8 cellular contexts compared by ENCODE assay signal in genomic region chr1:41739061-41739955, GRCh38.
DNase-seq lines count a peak whose midpoint lies in the region; ATAC-seq and TF ChIP-seq lines count a peak whose summit lies in the region.

No MANE protein-coding gene starts in this region.

- no peaks in the 10 kb centered on the region for H3K9me3 ChIP-seq in CD4-positive, CD25-positive, alpha-beta regulatory T cell (ENCODE audit: control insufficient read depth in 2 of 2, low read length in 2 of 2)
- no peaks in the 10 kb centered on the region for H3K9me3 ChIP-seq in aorta (ENCODE audit: control insufficient read depth, low read length)

- TF ChIP-seq CTCF in progenitor cell of endocrine pancreas (IDR thresholded peaks at IDR 0.05; ENCODE audit: unreplicated experiment), result no peak

- WGBS in aorta, 2 donors, result 31 to 40% methylated on average over 21 of the region's 21 CpGs

- H3K27ac ChIP-seq in CD4-positive, CD25-positive, alpha-beta regulatory T cell (ENCODE audit: insufficient read depth, low read length, poor library complexity, severe bottlenecking), result no peak overlapping the region
- no peak overlapping the region for H3K27ac ChIP-seq in aorta (ENCODE audit: low read depth in 1 of 2, low read length in 2 of 2)

- intact Hi-C loops in aorta (cut with DNase I), result no loop called here

- no peaks in the 10 kb centered on the region for H3K36me3 ChIP-seq in CD4-positive, CD25-positive, alpha-beta regulatory T cell (ENCODE audit: control insufficient read depth, insufficient read depth, low read length)
- no peaks in the 10 kb centered on the region for H3K36me3 ChIP-seq in aorta (ENCODE audit: control insufficient read depth in 1 of 2, insufficient read depth in 2 of 2, low read length in 1 of 2)

- ATAC-seq in CD4-positive, CD25-positive, alpha-beta regulatory T cell (ENCODE audit: low read depth in 2 of 2), result peak; percentile 69 to 70
- peak; percentile 69 for ATAC-seq in GM21576 (IDR thresholded peaks at IDR 0.05; ENCODE audit: unreplicated experiment)
- peak; percentile 71 to 76 for ATAC-seq in activated T-cell treated with anti-CD3 and anti-CD28 coated beads, Interleukin-2, amount 50 U/mL, for 4 hours
- ATAC-seq in aorta (ENCODE audit: low FRiP score), result peak; percentile 87

- no peaks in the 10 kb centered on the region for H3K27me3 ChIP-seq in CD4-positive, CD25-positive, alpha-beta regulatory T cell (ENCODE audit: control insufficient read depth, insufficient read depth, low read length)
- no peaks in the 10 kb centered on the region for H3K27me3 ChIP-seq in aorta (ENCODE audit: control insufficient read depth in 1 of 2, insufficient read depth in 2 of 2, low read length in 1 of 2)

- H3K4me1 Mint-ChIP-seq in CD4-positive, CD25-positive, alpha-beta regulatory T cell, result peaks cover 0 to 59% (median 31%) of the 10 kb centered on the region in 4 donors
- peaks cover 84% of the 10 kb centered on the region for H3K4me1 Mint-ChIP-seq in activated T-cell treated with anti-CD3 and anti-CD28 coated beads, Interleukin-2, amount 50 U/mL, for 4 hours (ENCODE audit: low read depth)
- H3K4me1 Mint-ChIP-seq in progenitor cell of endocrine pancreas (ENCODE audit: low read depth), result no peaks in the 10 kb centered on the region

- H3K9me3 Mint-ChIP-seq in CD4-positive, CD25-positive, alpha-beta regulatory T cell, result no peaks in the 10 kb centered on the region
- no peaks in the 10 kb centered on the region for H3K9me3 Mint-ChIP-seq in activated T-cell treated with anti-CD3 and anti-CD28 coated beads, Interleukin-2, amount 50 U/mL, for 4 hours
- H3K9me3 Mint-ChIP-seq in progenitor cell of endocrine pancreas (ENCODE audit: low read depth), result no peaks in the 10 kb centered on the region

- peak overlapping the region; percentile 67 to 88 (median 82) for H3K4me3 Mint-ChIP-seq in CD4-positive, CD25-positive, alpha-beta regulatory T cell
- peak overlapping the region; percentile 74 for H3K4me3 Mint-ChIP-seq in activated T-cell treated with anti-CD3 and anti-CD28 coated beads, Interleukin-2, amount 50 U/mL, for 4 hours
- H3K4me3 Mint-ChIP-seq in progenitor cell of endocrine pancreas (ENCODE audit: low read depth), result no peak overlapping the region

- H3K4me3 ChIP-seq in CD4-positive, CD25-positive, alpha-beta regulatory T cell (ENCODE audit: low read depth, low read length), result peak overlapping the region; percentile 65
- no peak overlapping the region for H3K4me3 ChIP-seq in aorta (ENCODE audit: low read length in 2 of 2)

- H3K4me1 ChIP-seq in CD4-positive, CD25-positive, alpha-beta regulatory T cell (ENCODE audit: control insufficient read depth, insufficient read depth, low read length, poor library complexity, severe bottlenecking), result peaks cover 29% of the 10 kb centered on the region
- no peaks in the 10 kb centered on the region for H3K4me1 ChIP-seq in aorta (ENCODE audit: control insufficient read depth in 1 of 2, insufficient read depth in 2 of 2, low read length in 2 of 2)

- DNase-seq in CD4-positive, CD25-positive, alpha-beta regulatory T cell, result peak; percentile 26 to 78 (median 48)
- DNase-seq in NCI-H510A (lab: John Stamatoyannopoulos, UW) (peak; percentile 65), fibroblast of the conjunctiva (ENCODE audit: low read depth) (peak; percentile 70), renal cortical epithelial cell (ENCODE audit: low read depth) (peak; percentile 92), aorta (peak; percentile 93 to 94), progenitor cell of endocrine pancreas (ENCODE audit: low spot score, unreplicated experiment) (no peak)
- peak; percentile 70 for DNase-seq in activated T-cell treated with anti-CD3 and anti-CD28 coated beads, Interleukin-2, amount 50 U/mL, for 4 hours

- H3K27ac Mint-ChIP-seq in CD4-positive, CD25-positive, alpha-beta regulatory T cell, result peak overlapping the region; percentile 70 to 91 (median 87)
- H3K27ac Mint-ChIP-seq in progenitor cell of endocrine pancreas, result no peak overlapping the region

- no peaks in the 10 kb centered on the region for H3K27me3 Mint-ChIP-seq in CD4-positive, CD25-positive, alpha-beta regulatory T cell
- no peaks in the 10 kb centered on the region for H3K27me3 Mint-ChIP-seq in activated T-cell treated with anti-CD3 and anti-CD28 coated beads, Interleukin-2, amount 50 U/mL, for 4 hours (ENCODE audit: low read depth)
- H3K27me3 Mint-ChIP-seq in progenitor cell of endocrine pancreas, result peaks cover 20% of the 10 kb centered on the region

- peaks cover 4% of the 10 kb centered on the region for H3K36me3 Mint-ChIP-seq in CD4-positive, CD25-positive, alpha-beta regulatory T cell
- no peaks in the 10 kb centered on the region for H3K36me3 Mint-ChIP-seq in activated T-cell treated with anti-CD3 and anti-CD28 coated beads, Interleukin-2, amount 50 U/mL, for 4 hours (ENCODE audit: insufficient read depth)
- H3K36me3 Mint-ChIP-seq in progenitor cell of endocrine pancreas (ENCODE audit: insufficient read depth), result no peaks in the 10 kb centered on the region
